17 cellular contexts compared by ENCODE assay signal in the genomic region with DNA sequence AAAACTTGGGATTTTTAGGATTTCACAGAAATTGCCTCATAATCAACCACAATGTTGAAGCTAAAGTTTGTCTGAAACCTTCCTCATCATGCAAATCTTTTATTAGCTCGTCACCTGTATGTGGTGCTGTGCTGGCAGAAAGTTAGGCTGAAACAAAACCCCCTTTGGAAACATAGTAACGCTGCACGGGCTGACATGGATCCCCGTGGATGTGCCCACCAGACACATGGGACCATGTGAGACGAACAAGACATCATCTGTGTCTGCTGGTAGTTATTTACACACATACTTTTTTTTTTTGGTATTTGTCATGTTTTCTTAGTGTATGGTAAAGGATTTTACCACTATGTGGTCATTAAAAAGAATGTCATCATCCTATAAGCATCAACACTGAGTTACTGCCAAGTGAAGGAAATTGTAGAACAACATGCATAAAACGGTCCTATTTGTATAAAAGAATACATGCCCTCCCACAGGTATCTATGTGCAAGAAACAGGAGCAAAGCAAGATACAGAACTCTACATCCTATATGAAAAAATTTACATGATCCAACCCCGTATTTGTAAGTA.
DNase-seq lines count a peak whose midpoint lies in the region; ATAC-seq and TF ChIP-seq lines count a peak whose summit lies in the region.
"Had no signal": no experiment of that assay in that cellular context is flagged by ENCODE, and none has a peak within 500 bp of the region (broad histone marks: within the 10 kb centered on the region; RNA-seq: fewer than 3 reads in every experiment).

No MANE protein-coding gene starts in this region.

- H3K27ac Mint-ChIP-seq in activated CD4-positive, alpha-beta T cell treated with anti-CD3 and anti-CD28 coated beads, Interleukin-2, amount 10 ng/mL, durations not matched to agents 7 days and 5 days = peak overlapping the region; percentile 54
- H3K27ac Mint-ChIP-seq in CD8-positive, alpha-beta T cell = peak overlapping the region; percentile 97
- H3K27ac Mint-ChIP-seq in activated naive CD8-positive, alpha-beta T cell treated with anti-CD3 and anti-CD28 coated beads for 36 hours = peak overlapping the region; percentile 94

- H3K27me3 Mint-ChIP-seq in activated CD4-positive, alpha-beta T cell treated with anti-CD3 and anti-CD28 coated beads, Interleukin-2, amount 10 ng/mL, durations not matched to agents 7 days and 5 days = no peaks in the 10 kb centered on the region
- no peaks in the 10 kb centered on the region for H3K27me3 Mint-ChIP-seq in CD8-positive, alpha-beta T cell (ENCODE audit: low read depth)
- no peaks in the 10 kb centered on the region for H3K27me3 Mint-ChIP-seq in activated naive CD8-positive, alpha-beta T cell treated with anti-CD3 and anti-CD28 coated beads for 36 hours

- no peaks in the 10 kb centered on the region for H3K36me3 ChIP-seq in CD8-positive, alpha-beta T cell (ENCODE audit: insufficient read depth, low read length)
- H3K36me3 ChIP-seq in gastrocnemius medialis = no peaks in the 10 kb centered on the region
- H3K36me3 ChIP-seq: adrenal gland had no signal

- TF ChIP-seq CTCF in CD8-positive, alpha-beta T cell (IDR thresholded peaks at IDR 0.05) = no peak
- no peak for TF ChIP-seq CTCF in gastrocnemius medialis (IDR thresholded peaks at IDR 0.05 in 4 of 5, conservative IDR thresholded peaks at IDR 0.05 in 1 of 5)

- POLR2A ChIA-PET in activated CD4-positive, alpha-beta T cell treated with anti-CD3 and anti-CD28 coated beads, Interleukin-2, amount 10 ng/mL, durations not matched to agents 7 days and 5 days (lab: Charles Lee) = no interaction called here
- POLR2A ChIA-PET in CD8-positive, alpha-beta T cell (lab: Charles Lee) = interaction anchor here (0.6 to 3.9 kb wide), 3 partner anchors 9 to 47 kb away, joined by 4 to 19 read pairs (median 13); no protein-coding TSS in a partner anchor

- no peaks in the 10 kb centered on the region for H3K27me3 ChIP-seq in CD8-positive, alpha-beta T cell (ENCODE audit: insufficient read depth, low read length)
- H3K27me3 ChIP-seq in gastrocnemius medialis = no peaks in the 10 kb centered on the region
- H3K27me3 ChIP-seq: adrenal gland had no signal

- no peaks in the 10 kb centered on the region for H3K9me3 ChIP-seq in CD8-positive, alpha-beta T cell (ENCODE audit: low read length)
- H3K9me3 ChIP-seq in gastrocnemius medialis = no peaks in the 10 kb centered on the region
- H3K9me3 ChIP-seq: adrenal gland, Caco-2 had no signal

- no peaks in the 10 kb centered on the region for H3K9me3 Mint-ChIP-seq in activated CD4-positive, alpha-beta T cell treated with anti-CD3 and anti-CD28 coated beads, Interleukin-2, amount 10 ng/mL, durations not matched to agents 7 days and 5 days
- H3K9me3 Mint-ChIP-seq in CD8-positive, alpha-beta T cell = no peaks in the 10 kb centered on the region
- H3K9me3 Mint-ChIP-seq in activated naive CD8-positive, alpha-beta T cell treated with anti-CD3 and anti-CD28 coated beads for 36 hours = no peaks in the 10 kb centered on the region
- H3K9me3 Mint-ChIP-seq: endodermal cell had no signal

- peak overlapping the region; percentile 28 for H3K27ac ChIP-seq in CD8-positive, alpha-beta T cell (ENCODE audit: low read depth, low read length)
- H3K27ac ChIP-seq in gastrocnemius medialis = peak overlapping the region in 3 of 4 donors; percentile 41 to 66 (median 47)
- H3K27ac ChIP-seq: adrenal gland, SK-N-MC had no signal

- CTCF ChIA-PET in activated CD4-positive, alpha-beta T cell treated with anti-CD3 and anti-CD28 coated beads, Interleukin-2, amount 10 ng/mL, durations not matched to agents 7 days and 5 days (lab: Charles Lee) = interaction anchor here (1.0 to 2.3 kb wide), 7 partner anchors 8 to 46 kb away, joined by 3 to 8 read pairs (median 6); no protein-coding TSS in a partner anchor
- CTCF ChIA-PET in CD8-positive, alpha-beta T cell (lab: Charles Lee) = interaction anchor here (0.6 to 15.7 kb wide), 7 partner anchors 9 to 428 kb away, joined by 3 to 312 read pairs (median 4); no protein-coding TSS in a partner anchor

- H3K4me3 ChIP-seq in CD8-positive, alpha-beta T cell (ENCODE audit: low read depth, low read length) = no peak overlapping the region
- no peak overlapping the region for H3K4me3 ChIP-seq in gastrocnemius medialis
- H3K4me3 ChIP-seq: adrenal gland, SK-N-MC, smooth muscle cell had no signal

- peaks cover 93% of the 10 kb centered on the region for H3K4me1 ChIP-seq in CD8-positive, alpha-beta T cell (ENCODE audit: insufficient read depth, low read length)
- H3K4me1 ChIP-seq in gastrocnemius medialis = peaks cover 5 to 8% of the 10 kb centered on the region in 2 donors

- in situ Hi-C loops in gastrocnemius medialis (cut with MboI; ENCODE audit: low sequenced_read_pairs in 4 of 4) = no loop called here

- ATAC-seq in CD8-positive, alpha-beta T cell = peak; percentile 49
- ATAC-seq in gastrocnemius medialis (no peak), GM18520 (IDR thresholded peaks at IDR 0.05; ENCODE audit: unreplicated experiment) (no peak), GM21619 (IDR thresholded peaks at IDR 0.05; ENCODE audit: unreplicated experiment) (no peak)

- TF ChIP-seq POLR2A in gastrocnemius medialis (IDR thresholded peaks at IDR 0.05) = no peak

- intact Hi-C loops in CD8-positive, alpha-beta T cell (cut with DNase I, micrococcal nuclease) = no loop called here
- intact Hi-C loops in gastrocnemius medialis (cut with DNase I; ENCODE audit: low total_unique reads) = no loop called here

- H3K4me1 Mint-ChIP-seq in activated CD4-positive, alpha-beta T cell treated with anti-CD3 and anti-CD28 coated beads, Interleukin-2, amount 10 ng/mL, durations not matched to agents 7 days and 5 days = peaks cover 97% of the 10 kb centered on the region
- H3K4me1 Mint-ChIP-seq in CD8-positive, alpha-beta T cell (ENCODE audit: low read depth) = peaks cover 97% of the 10 kb centered on the region
- H3K4me1 Mint-ChIP-seq in activated naive CD8-positive, alpha-beta T cell treated with anti-CD3 and anti-CD28 coated beads for 36 hours = peaks cover 92% of the 10 kb centered on the region

- DNase-seq in activated CD4-positive, alpha-beta T cell treated with anti-CD3 and anti-CD28 coated beads, Interleukin-2, amount 10 ng/mL, durations not matched to agents 7 days and 5 days = no peak
- DNase-seq in activated CD4-positive, alpha-beta T cell treated with anti-CD3 and anti-CD28 coated beads, Interleukin-2, amount 50 U/mL, for 4 hours = no peak
- DNase-seq in CD8-positive, alpha-beta T cell = peak in 1 of 7 experiments; percentile 61
- no peak for DNase-seq in activated naive CD8-positive, alpha-beta T cell treated with anti-CD3 and anti-CD28 coated beads for 36 hours
- no peak for DNase-seq in gastrocnemius medialis
- no peak for DNase-seq in cerebellar cortex (ENCODE audit: low spot score)
- DNase-seq: Caco-2, cerebellar nuclear complex, endodermal cell, NCI-H187 treated with DMSO at 0.1 percent for 48 hours, NCI-H510A, posterior cingulate gyrus had no signal

- H3K36me3 Mint-ChIP-seq in activated CD4-positive, alpha-beta T cell treated with anti-CD3 and anti-CD28 coated beads, Interleukin-2, amount 10 ng/mL, durations not matched to agents 7 days and 5 days (ENCODE audit: low read depth) = peaks cover 55% of the 10 kb centered on the region
- H3K36me3 Mint-ChIP-seq in CD8-positive, alpha-beta T cell = peaks cover 58% of the 10 kb centered on the region
- peaks cover 8% of the 10 kb centered on the region for H3K36me3 Mint-ChIP-seq in activated naive CD8-positive, alpha-beta T cell treated with anti-CD3 and anti-CD28 coated beads for 36 hours

- H3K4me3 Mint-ChIP-seq in activated CD4-positive, alpha-beta T cell treated with anti-CD3 and anti-CD28 coated beads, Interleukin-2, amount 10 ng/mL, durations not matched to agents 7 days and 5 days = peak overlapping the region; percentile 24
- peak overlapping the region; percentile 77 for H3K4me3 Mint-ChIP-seq in CD8-positive, alpha-beta T cell
- peak overlapping the region; percentile 61 for H3K4me3 Mint-ChIP-seq in activated naive CD8-positive, alpha-beta T cell treated with anti-CD3 and anti-CD28 coated beads for 36 hours
- H3K4me3 Mint-ChIP-seq: endodermal cell had no signal

Comparison
In these comparisons a context has a peak if more than half of its experiments do, and no peak if none do; other contexts are left out.
1. H3K4me3 Mint-ChIP-seq: peak in every context shown above with its lines; median percentile 77 in CD8-positive, alpha-beta T cell; 61 in activated naive CD8-positive, alpha-beta T cell treated with anti-CD3 and anti-CD28 coated beads for 36 hours; 24 in activated CD4-positive, alpha-beta T cell treated with anti-CD3 and anti-CD28 coated beads, Interleukin-2, amount 10 ng/mL, durations not matched to agents 7 days and 5 days.